11 cellular contexts compared by ENCODE assay signal in genomic region chr18:3265564-3266033, GRCh38. TPM values are rescaled to one million over a fixed set of nuclear protein-coding genes. Genes with fewer than 3 reads are reported as not detected.
DNase-seq lines count a peak whose midpoint lies in the region; ATAC-seq and TF ChIP-seq lines count a peak whose summit lies in the region.
"Had no signal": no experiment of that assay in that cellular context is flagged by ENCODE, and none has a peak within 500 bp of the region (broad histone marks: within the 10 kb centered on the region; RNA-seq: fewer than 3 reads in every experiment).

No MANE protein-coding gene starts in this region.

- peaks cover 79% of the 10 kb centered on the region for H3K79me2 ChIP-seq in OCI-LY1 (ENCODE audit: insufficient read depth, low read length)

- no peaks in the 10 kb centered on the region for H3F3A ChIP-seq in OCI-LY1 (ENCODE audit: insufficient read depth, low read length)

- H3K9me3 ChIP-seq in CD4-positive, alpha-beta T cell (ENCODE audit: control insufficient read depth, low read length): no peaks in the 10 kb centered on the region
- H3K9me3 ChIP-seq in OCI-LY1 (ENCODE audit: low read length) (no peaks in the 10 kb centered on the region), sigmoid colon (no peaks in the 10 kb centered on the region)
- H3K9me3 ChIP-seq: mucosa of descending colon had no signal

- no peak for TF ChIP-seq CTCF in CD4-positive, alpha-beta T cell (IDR thresholded peaks at IDR 0.05)
- TF ChIP-seq CTCF in OCI-LY1 (IDR thresholded peaks at IDR 0.05; ENCODE audit: low read length) (no peak), sigmoid colon (IDR thresholded peaks at IDR 0.05) (no peak)

- peak overlapping the region; percentile 54 for H3K4me3 Mint-ChIP-seq in CD4-positive, alpha-beta T cell
- peak overlapping the region in 9 of 10 donors; percentile 0 to 77 (median 48) for H3K4me3 Mint-ChIP-seq in naive thymus-derived CD8-positive, alpha-beta T cell

- H3K4me3 ChIP-seq in OCI-LY1 (ENCODE audit: low read depth, low read length, poor library complexity, severe bottlenecking) (peak overlapping the region; percentile 45), sigmoid colon (no peak overlapping the region)
- H3K4me3 ChIP-seq: mucosa of descending colon had no signal

- POLR2A ChIA-PET in CD4-positive, alpha-beta T cell (lab: Charles Lee): interaction anchor here (0.9 to 5.1 kb wide), 3 partner anchors 16 to 328 kb away, joined by 3 to 80 read pairs (median 8); partner anchors contain the start of gene MYL12A
- POLR2A ChIA-PET in naive thymus-derived CD8-positive, alpha-beta T cell (lab: Charles Lee): interaction anchor here (1.2 to 5.3 kb wide), 3 partner anchors 13 to 328 kb away, joined by 3 to 45 read pairs (median 3); partner anchors contain the start of gene MYL12A

- H3K9me3 Mint-ChIP-seq in CD4-positive, alpha-beta T cell: no peaks in the 10 kb centered on the region
- no peaks in the 10 kb centered on the region for H3K9me3 Mint-ChIP-seq in naive thymus-derived CD8-positive, alpha-beta T cell

- TF ChIP-seq POLR2A in sigmoid colon (IDR thresholded peaks at IDR 0.05): no peak

- peaks cover 49% of the 10 kb centered on the region for H3K4me1 ChIP-seq in OCI-LY1 (ENCODE audit: insufficient read depth, low read length, severe bottlenecking)
- H3K4me1 ChIP-seq in sigmoid colon: peaks cover 0 to 79% (median 68%) of the 10 kb centered on the region in 4 donors

- H3K36me3 ChIP-seq in OCI-LY1 (ENCODE audit: insufficient read depth, low read length): no peaks in the 10 kb centered on the region
- no peaks in the 10 kb centered on the region for H3K36me3 ChIP-seq in sigmoid colon

- no peaks in the 10 kb centered on the region for H3K27me3 Mint-ChIP-seq in CD4-positive, alpha-beta T cell
- H3K27me3 Mint-ChIP-seq in naive thymus-derived CD8-positive, alpha-beta T cell: no peaks in the 10 kb centered on the region

- peak overlapping the region; percentile 68 for H3K4me2 ChIP-seq in OCI-LY1 (ENCODE audit: low read length)

- no peaks in the 10 kb centered on the region for H3K27me3 ChIP-seq in CD4-positive, alpha-beta T cell (ENCODE audit: control insufficient read depth, insufficient read depth, low read length)
- H3K27me3 ChIP-seq in OCI-LY1 (ENCODE audit: insufficient read depth, low read length) (no peaks in the 10 kb centered on the region), sigmoid colon (no peaks in the 10 kb centered on the region)
- H3K27me3 ChIP-seq: dorsolateral prefrontal cortex had no signal

- no peak overlapping the region for H2AFZ ChIP-seq in OCI-LY1 (ENCODE audit: low read length)

- DNase-seq in CD4-positive, alpha-beta T cell: no peak
- peak; percentile 63 for DNase-seq in dermis blood vessel endothelial cell
- DNase-seq in naive thymus-derived CD8-positive, alpha-beta T cell: no peak
- DNase-seq in sigmoid colon: no peak
- DNase-seq in SW480 (ENCODE audit: low spot score): no peak
- DNase-seq in NCI-H2227 treated with DMSO at 0.1 percent for 48 hours (lab: John Stamatoyannopoulos, UW): no peak
- DNase-seq: activated CD4-positive, CD25-positive, alpha-beta regulatory T cell treated with anti-CD3 and anti-CD28 coated beads, Interleukin-2, amount 50 U/mL, for 72 hours; dorsolateral prefrontal cortex; mucosa of descending colon had no signal

- peak overlapping the region; percentile 45 for H3K9ac ChIP-seq in OCI-LY1 (ENCODE audit: low read length)

- intact Hi-C loops in CD4-positive, alpha-beta T cell (cut with DNase I, micrococcal nuclease): no loop called here
- intact Hi-C loops in sigmoid colon (cut with DNase I): no loop called here

- ATAC-seq in CD4-positive, alpha-beta T cell (ENCODE audit: poor library complexity): no peak
- ATAC-seq in naive thymus-derived CD8-positive, alpha-beta T cell: no peak
- ATAC-seq in HG03469 (IDR thresholded peaks at IDR 0.05; ENCODE audit: unreplicated experiment): no peak
- ATAC-seq: mucosa of descending colon had no signal

- TF ChIP-seq EP300 in sigmoid colon (IDR thresholded peaks at IDR 0.05): no peak

- H3K36me3 Mint-ChIP-seq in CD4-positive, alpha-beta T cell (ENCODE audit: low read depth): peaks cover 22% of the 10 kb centered on the region
- peaks cover 0 to 2% (median 0%) of the 10 kb centered on the region in 3 donors for H3K36me3 Mint-ChIP-seq in naive thymus-derived CD8-positive, alpha-beta T cell

- no peak overlapping the region for H3K27ac ChIP-seq in CD4-positive, alpha-beta T cell (ENCODE audit: low read depth, low read length)
- H3K27ac ChIP-seq in OCI-LY1 (ENCODE audit: low read depth, low read length, poor library complexity, severe bottlenecking) (peak overlapping the region; percentile 75), sigmoid colon (no peak overlapping the region)

- H3K27ac Mint-ChIP-seq in CD4-positive, alpha-beta T cell: peak overlapping the region; percentile 100
- peak overlapping the region; percentile 2 to 90 (median 72) for H3K27ac Mint-ChIP-seq in naive thymus-derived CD8-positive, alpha-beta T cell

- 22 to 58% methylated on average over 3 of the region's 3 CpGs for WGBS in sigmoid colon, 2 donors

- CTCF ChIA-PET in CD4-positive, alpha-beta T cell (lab: Charles Lee): interaction anchor here (0.9 to 1.7 kb wide), 4 partner anchors 13 to 328 kb away, joined by 3 to 6 read pairs (median 4); no protein-coding TSS in a partner anchor

- no peaks in the 10 kb centered on the region for H4K20me1 ChIP-seq in OCI-LY1 (ENCODE audit: insufficient read depth, low read length)

- H3K9me2 ChIP-seq in OCI-LY1 (ENCODE audit: low read depth, low read length): no peaks in the 10 kb centered on the region

- H3K4me1 Mint-ChIP-seq in CD4-positive, alpha-beta T cell (ENCODE audit: low read depth): peaks cover 90% of the 10 kb centered on the region
- H3K4me1 Mint-ChIP-seq in naive thymus-derived CD8-positive, alpha-beta T cell: peaks cover 53 to 87% (median 80%) of the 10 kb centered on the region in 4 donors

RNA-seq across cellular contexts. Expression of gene MYL12B, which starts 3.7 kb away (rescaled TPM):
- total RNA-seq in CD4-positive, alpha-beta T cell: 100 to 1,000 TPM; 128 to 133 TPM
- total RNA-seq in dermis blood vessel endothelial cell (607 and 828 TPM in 2 replicates), sigmoid colon (100 to 1,000 TPM; 155 to 227 (median 181) TPM)
- total RNA-seq in naive thymus-derived CD8-positive, alpha-beta T cell: 100 to 1,000 TPM; 184 to 194 TPM
- polyA plus RNA-seq in naive thymus-derived CD8-positive, alpha-beta T cell: 100 to 1,000 TPM; 828 to 956 (median 830) TPM
- polyA plus RNA-seq in sigmoid colon: 1,000 to 10,000 TPM in 2 of 3 donors, 100 to 1,000 TPM in 1; 696 to 1,674 (median 1,233) TPM

RNA-seq across cellular contexts. Expression of gene MYL12A, which starts 18.0 kb away (rescaled TPM):
- 100 to 1,000 TPM; 188 to 190 TPM for total RNA-seq in CD4-positive, alpha-beta T cell
- total RNA-seq in dermis blood vessel endothelial cell: 781 and 1,396 TPM in 2 replicates
- total RNA-seq in naive thymus-derived CD8-positive, alpha-beta T cell: 100 to 1,000 TPM; 432 to 443 TPM
- polyA plus RNA-seq in naive thymus-derived CD8-positive, alpha-beta T cell: 1,000 to 10,000 TPM; 2,292 to 2,558 (median 2,421) TPM
- total RNA-seq in sigmoid colon: 100 to 1,000 TPM; 165 to 208 (median 186) TPM
- 1,000 to 10,000 TPM in 1 of 3 donors, 100 to 1,000 TPM in 2; 558 to 1,173 (median 876) TPM for polyA plus RNA-seq in sigmoid colon

RNA-seq across cellular contexts. Expression of gene MYOM1, which starts 45.8 kb away (rescaled TPM):
- total RNA-seq in CD4-positive, alpha-beta T cell: 1 to 10 TPM in 1 of 2 experiments, under 1 TPM in 1; 0.74 to 1.5 TPM
- total RNA-seq in dermis blood vessel endothelial cell: 2.2 and 2.7 TPM in 2 replicates
- total RNA-seq in naive thymus-derived CD8-positive, alpha-beta T cell: 1 to 10 TPM; 5.5 to 5.6 TPM
- 1 to 10 TPM in 1 of 3 donors, under 1 TPM in 2; 0.52 to 1.5 (median 0.88) TPM for polyA plus RNA-seq in naive thymus-derived CD8-positive, alpha-beta T cell
- total RNA-seq in sigmoid colon: 10 to 100 TPM; 17.3 to 37.7 (median 22.1) TPM
- polyA plus RNA-seq in sigmoid colon: 10 to 100 TPM in 1 of 3 donors, 1 to 10 TPM in 2; 3.3 to 11.1 (median 5.4) TPM
